18 cellular contexts compared by ENCODE assay signal in genomic region chr1:236979149-236979890, GRCh38. TPM values are rescaled to one million over a fixed set of nuclear protein-coding genes. Genes with fewer than 3 reads are reported as not detected.
"Had no signal": no experiment of that assay in that cellular context is flagged by ENCODE, and none has a peak within 500 bp of the region (broad histone marks: within the 10 kb centered on the region; RNA-seq: fewer than 3 reads in every experiment).

No MANE protein-coding gene starts in this region.

- H3K9me3 ChIP-seq: left lung, prostate gland, sigmoid colon, testis, upper lobe of right lung had no signal

- H3K27me3 ChIP-seq: left lung, sigmoid colon, testis, upper lobe of right lung had no signal

- H3K36me3 ChIP-seq: left lung, prostate gland, sigmoid colon, upper lobe of right lung had no signal

- H3K27ac ChIP-seq: left lung, prostate gland, sigmoid colon, testis, upper lobe of right lung had no signal

- ATAC-seq: activated naive CD8-positive, alpha-beta T cell treated with anti-CD3 and anti-CD28 coated beads, Interleukin-2, amount 50 U/mL, for 24 hours; activated T-cell treated with anti-CD3 and anti-CD28 coated beads, Interleukin-2, amount 50 U/mL, for 72 hours; effector memory CD8-positive, alpha-beta T cell; left lung; upper lobe of right lung had no signal

- H3K4me3 ChIP-seq: left lung, prostate gland, sigmoid colon, testis, upper lobe of right lung had no signal

- H3K4me1 ChIP-seq: left lung, prostate gland, sigmoid colon, testis, upper lobe of right lung had no signal

- DNase-seq: activated CD4-positive, alpha-beta memory T cell treated with anti-CD3 and anti-CD28 coated beads for 36 hours; activated CD4-positive, alpha-beta T cell treated with anti-CD3 and anti-CD28 coated beads for 1 hour; activated CD8-positive, alpha-beta memory T cell treated with anti-CD3 and anti-CD28 coated beads, Interleukin-2, amount 50 U/mL, for 4 hours; activated naive CD4-positive, alpha-beta T cell treated with Interleukin-2 at 50 U/mL for 16 hours; activated naive CD8-positive, alpha-beta T cell treated with anti-CD3 and anti-CD28 coated beads, Interleukin-2, amount 50 U/mL, for 24 hours; activated T-cell treated with anti-CD3 and anti-CD28 coated beads, Interleukin-2, amount 50 U/mL, for 72 hours; effector memory CD8-positive, alpha-beta T cell; islet precursor cell; left lung; naive B cell; sigmoid colon; stimulated activated CD4-positive, alpha-beta T cell treated with anti-CD3 and anti-CD28 coated beads, Interleukin-2, amount 100 ng/mL, for 48 hours; stimulated activated naive CD4-positive, alpha-beta T cell treated with Interleukin-2 at 50 U/mL for 16 hours; T-helper 9 cell; testis; upper lobe of right lung had no signal

RNA-seq across cellular contexts. Expression of gene MT1HL1, which starts 24.9 kb away (rescaled TPM):
- total RNA-seq: activated CD4-positive, alpha-beta memory T cell treated with anti-CD3 and anti-CD28 coated beads for 36 hours; activated T-cell treated with anti-CD3 and anti-CD28 coated beads, Interleukin-2, amount 50 U/mL, for 72 hours; epithelial cell of proximal tubule; left lung; prostate gland; sigmoid colon; testis; upper lobe of right lung had no signal
